19 cellular contexts compared by ENCODE assay signal in genomic region chr7:36971515-36972139, GRCh38.
A peak's percentile ranks its signal among the peaks of the same experiment; 100 is the strongest.
DNase-seq lines count a peak whose midpoint lies in the region; ATAC-seq and TF ChIP-seq lines count a peak whose summit lies in the region.
"Had no signal": no experiment of that assay in that cellular context is flagged by ENCODE, and none has a peak within 500 bp of the region (broad histone marks: within the 10 kb centered on the region; RNA-seq: fewer than 3 reads in every experiment).

No MANE protein-coding gene starts in this region.

- ATAC-seq in GM21390 (IDR thresholded peaks at IDR 0.05; ENCODE audit: unreplicated experiment), result no peak
- ATAC-seq: GM12878, upper lobe of right lung had no signal

- H3K36me3 Mint-ChIP-seq in endodermal cell (ENCODE audit: low read depth), result peaks cover 16% of the 10 kb centered on the region
- H3K36me3 Mint-ChIP-seq: mesothelial cell of epicardium had no signal

- WGBS in endodermal cell (ENCODE audit: insufficient coverage in 1 of 2, insufficient read length in 1 of 2), 2 experiments, result 75 to 77% methylated on average over 6 to 9 of the region's 9 CpGs

- H3K4me3 ChIP-seq in endodermal cell (ENCODE audit: low read length), result peak overlapping the region; percentile 0
- H3K4me3 ChIP-seq in neutrophil (ENCODE audit: low read depth in 1 of 2, low read length in 1 of 2), result peak overlapping the region in 1 of 2 experiments; percentile 39
- H3K4me3 ChIP-seq: ascending aorta, GM12878, prostate gland, upper lobe of right lung had no signal

- peaks cover 14% of the 10 kb centered on the region for H3K9me3 Mint-ChIP-seq in endodermal cell
- H3K9me3 Mint-ChIP-seq: mesothelial cell of epicardium had no signal

- H3K4me1 Mint-ChIP-seq in endodermal cell, result peaks cover 25% of the 10 kb centered on the region

- DNase-seq in DMS153 (lab: John Stamatoyannopoulos, UW) (peak; percentile 72), NCI-H2081 (lab: John Stamatoyannopoulos, UW) (peak; percentile 45 to 86), endodermal cell (no peak), medulla oblongata (ENCODE audit: extremely low spot score) (no peak), SK-N-DZ (ENCODE audit: low spot score) (no peak)
- no peak for DNase-seq in activated CD4-positive, alpha-beta T cell treated with anti-CD3 and anti-CD28 coated beads for 48 hours
- DNase-seq: activated CD4-positive, alpha-beta T cell treated with anti-CD3 and anti-CD28 coated beads, Interleukin-2, amount 50 U/mL, for 4 hours; AML-193; dermis blood vessel endothelial cell; NCI-H446; RPMI8226; T-helper 9 cell; upper lobe of right lung had no signal

- H3K36me3 ChIP-seq in endodermal cell (ENCODE audit: control insufficient read depth, insufficient read depth, low read length) (peaks cover 3% of the 10 kb centered on the region), neutrophil (peaks cover 7% of the 10 kb centered on the region)
- H3K36me3 ChIP-seq: ascending aorta, prostate gland, upper lobe of right lung had no signal

- H3K4me1 ChIP-seq in endodermal cell (ENCODE audit: control insufficient read depth, insufficient read depth, low read length) (peaks cover 7% of the 10 kb centered on the region), neutrophil (ENCODE audit: control insufficient read depth in 1 of 2, insufficient read depth in 1 of 2, low read depth in 1 of 2, low read length in 1 of 2) (peaks cover 60 to 64% of the 10 kb centered on the region in 2 experiments)
- H3K4me1 ChIP-seq: ascending aorta, prostate gland had no signal

- H3K4me3 Mint-ChIP-seq in endodermal cell, result no peak overlapping the region
- H3K4me3 Mint-ChIP-seq: mesothelial cell of epicardium had no signal

- peaks cover 8% of the 10 kb centered on the region for H3K27me3 Mint-ChIP-seq in endodermal cell (ENCODE audit: insufficient read depth)

- TF ChIP-seq CTCF in endodermal cell (conservative IDR thresholded peaks at IDR 0.05) (no peak), neutrophil (IDR thresholded peaks at IDR 0.05) (no peak)

- H3K27me3 ChIP-seq in endodermal cell (ENCODE audit: control insufficient read depth, insufficient read depth, low read length, poor library complexity, severe bottlenecking) (no peaks in the 10 kb centered on the region), neutrophil (no peaks in the 10 kb centered on the region)
- H3K27me3 ChIP-seq: ascending aorta, upper lobe of right lung had no signal

- no peak overlapping the region for H3K27ac Mint-ChIP-seq in endodermal cell
- H3K27ac Mint-ChIP-seq: mesothelial cell of epicardium had no signal

- H3K27ac ChIP-seq in endodermal cell (ENCODE audit: low read depth, low read length), result no peak overlapping the region
- peak overlapping the region; percentile 95 for H3K27ac ChIP-seq in neutrophil
- H3K27ac ChIP-seq: ascending aorta, prostate gland, upper lobe of right lung had no signal

- H3K9me3 ChIP-seq in endodermal cell (ENCODE audit: control insufficient read depth, low read length) (peaks cover 19% of the 10 kb centered on the region), neutrophil (no peaks in the 10 kb centered on the region)
- H3K9me3 ChIP-seq: ascending aorta, prostate gland, upper lobe of right lung had no signal

- H3K9ac ChIP-seq in endodermal cell (ENCODE audit: extremely low read depth, low read length, poor library complexity, severe bottlenecking), result no peak overlapping the region

Comparison
In these comparisons a context has a peak if more than half of its experiments do, and no peak if none do; other contexts are left out.
1. DNase-seq: peak in DMS153 (single experiment) and NCI-H2081 (2 of 2); none in endodermal cell (single experiment), medulla oblongata (single experiment), activated CD4-positive, alpha-beta T cell treated with anti-CD3 and anti-CD28 coated beads for 48 hours (single experiment) and SK-N-DZ (single experiment).